In the genomic region with DNA sequence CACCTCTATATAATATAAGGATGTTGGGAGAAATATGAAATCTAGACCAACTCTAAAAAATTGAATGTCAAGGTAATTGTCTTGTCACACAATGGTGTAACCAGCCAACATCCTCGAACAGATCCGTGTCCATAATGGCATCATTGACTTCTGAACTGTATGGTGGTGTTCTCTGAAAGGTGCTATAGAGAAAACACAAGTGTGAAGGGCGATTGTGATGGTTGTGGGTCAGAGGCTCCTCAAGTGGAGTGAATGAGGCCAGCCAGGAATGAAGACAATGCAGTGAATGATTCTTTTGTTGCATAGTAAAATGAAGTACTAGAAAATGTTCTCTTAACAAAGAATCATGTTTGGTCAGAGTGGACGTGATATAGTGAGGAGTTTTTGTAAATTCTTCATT, we compare ENCODE assay signal across 27 cellular contexts.
"Had no signal": no experiment of that assay in that cellular context is flagged by ENCODE, and none has a peak within 500 bp of the region (broad histone marks: within the 10 kb centered on the region; RNA-seq: fewer than 3 reads in every experiment).

No MANE protein-coding gene starts in this region.

- FAIRE-seq: endometrium, frontal cortex, islet of Langerhans, TTC549 had no signal

- H3K4me2 ChIP-seq: smooth muscle cell had no signal

- H3K4me1 ChIP-seq: breast epithelium, psoas muscle, sigmoid colon had no signal

- H3K4me3 ChIP-seq: breast epithelium, left ventricle myocardium inferior, pancreas, psoas muscle, sigmoid colon, smooth muscle cell, stomach, thyroid gland had no signal

- H3K9me3 ChIP-seq: breast epithelium, left ventricle myocardium inferior, pancreas, psoas muscle, sigmoid colon, stomach, thyroid gland had no signal

- DNase-seq: activated CD4-positive, alpha-beta memory T cell treated with anti-CD3 and anti-CD28 coated beads, Interleukin-2, amount 10 ng/mL, durations not matched to agents 7 days and 5 days; activated CD4-positive, alpha-beta T cell treated with anti-CD3 and anti-CD28 coated beads for 48 hours; activated naive CD8-positive, alpha-beta T cell treated with anti-CD3 and anti-CD28 coated beads, Interleukin-2, amount 50 U/mL, for 24 hours; activated T-cell treated with anti-CD3 and anti-CD28 coated beads, Interleukin-2, amount 50 U/mL, for 48 hours; amygdala; central memory CD4-positive, alpha-beta T cell; dermis blood vessel endothelial cell; effector CD4-positive, alpha-beta T cell; left ventricle myocardium inferior; naive thymus-derived CD4-positive, alpha-beta T cell; nucleus accumbens; pancreas; psoas muscle; sigmoid colon; stimulated activated CD4-positive, alpha-beta T cell treated with anti-CD3 and anti-CD28 coated beads, Interleukin-1b, Interleukin-23, amount 100 ng/mL, for 48 hours; stimulated activated CD4-positive, alpha-beta T cell treated with anti-CD3 and anti-CD28 coated beads, Interleukin-4, amount 100 ng/mL, for 4 hours; stimulated activated CD8-positive, alpha-beta memory T cell treated with anti-CD3 and anti-CD28 coated beads, Interleukin-4, amount 100 ng/mL, for 48 hours; stomach; T-helper 9 cell; thyroid gland had no signal

- H3K27me3 ChIP-seq: breast epithelium, pancreas, sigmoid colon, stomach, thyroid gland had no signal

- H3K36me3 ChIP-seq: breast epithelium, left ventricle myocardium inferior, pancreas, sigmoid colon, stomach, thyroid gland had no signal

- H3K27ac ChIP-seq: breast epithelium, left ventricle myocardium inferior, pancreas, psoas muscle, sigmoid colon, thyroid gland, VCaP had no signal
